6 cellular contexts compared by ENCODE assay signal in the genomic region with DNA sequence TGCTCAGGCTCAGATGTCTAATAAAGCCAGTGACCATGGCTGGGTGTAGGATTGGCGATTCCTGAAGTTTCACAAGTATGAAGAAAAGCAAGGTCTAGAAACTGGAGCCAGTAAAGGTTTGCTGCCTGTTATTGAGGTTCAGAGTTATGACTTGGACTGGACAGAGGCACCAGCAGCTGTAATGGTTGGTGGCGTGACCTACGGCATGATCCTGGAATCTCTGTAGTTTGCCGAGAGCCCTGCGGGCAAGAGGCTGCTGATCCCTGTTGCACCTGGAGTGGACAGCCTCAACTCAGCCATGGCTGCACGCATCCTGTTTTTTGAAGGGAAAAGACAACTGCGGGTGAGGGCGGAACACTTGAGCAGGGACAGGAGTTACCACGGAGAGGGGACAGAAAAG.
"Had no signal": no experiment of that assay in that cellular context is flagged by ENCODE, and none has a peak within 500 bp of the region (broad histone marks: within the 10 kb centered on the region; RNA-seq: fewer than 3 reads in every experiment).

No MANE protein-coding gene starts in this region.

- FAIRE-seq: H54, HTR-8/SVneo had no signal

- H3K4me3 Mint-ChIP-seq: H9 had no signal

- H3K4me3 ChIP-seq: GM23248 had no signal

- H3K9me3 Mint-ChIP-seq: H9 had no signal

- H3K9ac ChIP-seq: GM23248 had no signal

- H3K27ac Mint-ChIP-seq: H9 had no signal

- H2AFZ ChIP-seq: GM23248 had no signal

- H3K4me1 Mint-ChIP-seq: H9 had no signal

- DNase-seq: GOT3, H9, KBM-7 had no signal

- H3K27ac ChIP-seq: GM23248 had no signal
